In the genomic region with DNA sequence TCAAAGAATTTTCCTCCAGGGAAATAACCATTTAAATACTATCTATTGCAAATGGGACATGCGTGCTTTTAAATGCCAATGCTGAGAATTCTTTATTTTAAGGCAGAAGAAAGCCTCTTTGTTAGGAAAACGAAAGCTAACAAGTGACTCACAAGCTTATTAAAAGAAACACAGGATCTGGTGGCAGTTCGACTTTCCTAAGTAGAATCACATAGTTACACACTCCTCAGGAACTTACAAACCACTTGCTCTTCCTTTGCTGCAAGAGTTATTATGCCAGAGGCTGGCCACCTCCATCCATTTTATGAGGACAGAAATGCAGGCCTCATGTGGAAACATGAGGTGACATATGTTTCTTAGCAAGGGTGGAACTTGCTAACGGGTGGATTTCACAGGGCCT, we compare ENCODE assay signal across 8 cellular contexts.
DNase-seq lines count a peak whose midpoint lies in the region; ATAC-seq and TF ChIP-seq lines count a peak whose summit lies in the region.

No MANE protein-coding gene starts in this region.

- ATAC-seq in psoas muscle (no peak), HG02870 (IDR thresholded peaks at IDR 0.05; ENCODE audit: unreplicated experiment) (no peak)

- no peak overlapping the region for H3K4me2 ChIP-seq in trophoblast cell (ENCODE audit: low read length)

- H3K27ac ChIP-seq in trophoblast cell (ENCODE audit: low read depth, low read length): no peak overlapping the region
- no peak overlapping the region for H3K27ac ChIP-seq in psoas muscle

- H2BK5ac ChIP-seq in trophoblast cell (ENCODE audit: low read depth, low read length, poor library complexity): no peak overlapping the region

- no peak overlapping the region for H3K14ac ChIP-seq in trophoblast cell (ENCODE audit: low read length)

- H3K4me1 ChIP-seq in trophoblast cell (ENCODE audit: control insufficient read depth in 1 of 2, insufficient read depth in 2 of 2, low read length in 2 of 2) (no peaks in the 10 kb centered on the region), psoas muscle (no peaks in the 10 kb centered on the region)

- H2AK5ac ChIP-seq in trophoblast cell (ENCODE audit: low read length): no peak overlapping the region

- H4K8ac ChIP-seq in trophoblast cell (ENCODE audit: low read depth, low read length): no peak overlapping the region

- no CpG with 5 or more reads among the region's 4 CpGs for WGBS in trophoblast cell (ENCODE audit: extremely low coverage, insufficient coverage, insufficient read length)
- WGBS in psoas muscle, 3 donors: 50 to 66% (median 50%) methylated on average over 4 of the region's 4 CpGs

- H3K4ac ChIP-seq in trophoblast cell (ENCODE audit: low read depth, low read length): no peak overlapping the region

- H2BK120ac ChIP-seq in trophoblast cell (ENCODE audit: insufficient read depth, low read length, poor library complexity): no peak overlapping the region

- intact Hi-C loops in psoas muscle (cut with DNase I): no loop called here

- no peaks in the 10 kb centered on the region for H3K79me1 ChIP-seq in trophoblast cell (ENCODE audit: low read length)

- H2AFZ ChIP-seq in trophoblast cell (ENCODE audit: insufficient read depth, low read length, poor library complexity): no peak overlapping the region

- H2BK12ac ChIP-seq in trophoblast cell (ENCODE audit: low read length): no peak overlapping the region

- H4K91ac ChIP-seq in trophoblast cell (ENCODE audit: low read depth, low read length): no peak overlapping the region

- H4K12ac ChIP-seq in trophoblast cell (ENCODE audit: low read depth, low read length): no peak overlapping the region

- no peaks in the 10 kb centered on the region for H3K79me2 ChIP-seq in trophoblast cell (ENCODE audit: control insufficient read depth, insufficient read depth, low read length, poor library complexity)

- H3K23ac ChIP-seq in trophoblast cell (ENCODE audit: low read length): no peak overlapping the region

- H3K4me3 ChIP-seq in epithelial cell of esophagus (ENCODE audit: low read length) (no peak overlapping the region), trophoblast cell (ENCODE audit: low read depth, low read length) (no peak overlapping the region), psoas muscle (no peak overlapping the region)

- DNase-seq in ELR (ENCODE audit: low read depth) (peak; percentile 91), RPMI7951 (ENCODE audit: low read depth) (peak; percentile 91), epithelial cell of esophagus (ENCODE audit: low read depth) (peak; percentile 69), trophoblast cell (peak; percentile 56 to 58), psoas muscle (no peak), AML-193 (lab: John Stamatoyannopoulos, UW) (no peak)
- no peak for DNase-seq in activated effector memory CD4-positive, alpha-beta T cell treated with Interleukin-2 at 50 U/mL for 16 hours

- no peak overlapping the region for H3K9ac ChIP-seq in trophoblast cell (ENCODE audit: low read length)

- no peak overlapping the region for H3K18ac ChIP-seq in trophoblast cell (ENCODE audit: low read length)

- TF ChIP-seq CTCF in epithelial cell of esophagus (IDR thresholded peaks at IDR 0.05; ENCODE audit: insufficient read depth, low read depth, low read length, missing control alignments): no peak
- no peak for TF ChIP-seq CTCF in psoas muscle (IDR thresholded peaks at IDR 0.05)

- no peaks in the 10 kb centered on the region for H3K36me3 ChIP-seq in trophoblast cell (ENCODE audit: control insufficient read depth in 1 of 2, insufficient read depth in 2 of 2, low read length in 2 of 2)
- no peaks in the 10 kb centered on the region for H3K36me3 ChIP-seq in psoas muscle (ENCODE audit: insufficient read depth in 1 of 2, low read depth in 1 of 2)

- H3K27me3 ChIP-seq in trophoblast cell (ENCODE audit: insufficient read depth, low read length) (no peaks in the 10 kb centered on the region), psoas muscle (ENCODE audit: insufficient read depth in 3 of 3, low read length in 2 of 3) (no peaks in the 10 kb centered on the region)

- H3K9me3 ChIP-seq in trophoblast cell (ENCODE audit: insufficient read depth, low read depth, low read length): no peaks in the 10 kb centered on the region
- H3K9me3 ChIP-seq in psoas muscle: no peaks in the 10 kb centered on the region

Comparison
In these comparisons a context has a peak if more than half of its experiments do, and no peak if none do; other contexts are left out.
1. DNase-seq: peak in ELR (single experiment), RPMI7951 (single experiment), epithelial cell of esophagus (single experiment) and trophoblast cell (2 of 2); none in psoas muscle (0 of 2), AML-193 (0 of 2) and activated effector memory CD4-positive, alpha-beta T cell treated with Interleukin-2 at 50 U/mL for 16 hours (single experiment).